Comparison of ENCODE assay signal across 27 cellular contexts in the genomic region with DNA sequence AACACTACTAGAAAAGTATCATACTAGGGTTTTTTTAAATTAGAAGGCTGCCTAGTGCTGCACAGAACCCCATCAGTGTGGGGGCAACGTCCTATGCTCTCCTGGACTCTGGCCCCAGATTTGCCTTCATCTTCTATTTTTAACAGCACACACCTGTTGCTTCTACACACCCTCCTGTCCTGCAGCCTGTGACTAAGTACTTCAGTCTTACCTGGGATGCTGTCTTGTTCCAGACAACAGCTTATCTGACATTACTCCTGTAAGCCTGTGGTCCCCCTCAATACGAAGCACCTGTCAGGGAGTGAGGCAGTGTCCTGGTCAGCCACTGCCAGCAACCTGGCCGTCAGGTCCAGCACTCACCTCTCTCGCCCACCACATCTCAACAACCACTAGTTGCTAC.
"Had no signal": no experiment of that assay in that cellular context is flagged by ENCODE, and none has a peak within 500 bp of the region (broad histone marks: within the 10 kb centered on the region; RNA-seq: fewer than 3 reads in every experiment).

No MANE protein-coding gene starts in this region.

- H3K36me3 ChIP-seq: stomach, suprapubic skin, thoracic aorta, thyroid gland, tibial artery, tibial nerve, transverse colon, upper lobe of left lung, upper lobe of right lung, uterus, vagina had no signal

- H3K27me3 ChIP-seq: suprapubic skin, testis, thyroid gland, tibial artery, tibial nerve, transverse colon, upper lobe of left lung, upper lobe of right lung, uterus, vagina had no signal

- H3K27ac ChIP-seq: stomach, suprapubic skin, testis, thoracic aorta, thyroid gland, tibial artery, tibial nerve, transverse colon, upper lobe of left lung, upper lobe of right lung, uterus, vagina had no signal

- H3K4me1 ChIP-seq: stomach, suprapubic skin, testis, thyroid gland, tibial artery, tibial nerve, transverse colon, upper lobe of left lung, upper lobe of right lung, uterus, vagina had no signal

- FAIRE-seq: urothelium cell line had no signal

- ATAC-seq: stimulated activated effector memory CD8-positive, alpha-beta T cell treated with anti-CD3 and anti-CD28 coated beads, Interleukin-12 subunit alpha, Interleukin-12 subunit beta, amount 100 ng/mL, for 72 hours; stimulated activated memory B cell treated with anti-CD40 and anti-IgM and Interleukin-4, amounts not matched to agents 10 μg/mL and 1 μg/mL and 100 μg/mL, for 72 hours; stimulated activated naive B cell treated with anti-CD40 and anti-IgM and Interleukin-4, amounts not matched to agents 10 μg/mL and 1 μg/mL and 100 μg/mL, for 72 hours; stimulated activated naive CD8-positive, alpha-beta T cell treated with anti-CD3 and anti-CD28 coated beads, Interleukin-15, amount 100 ng/mL, for 72 hours; stimulated activated naive CD8-positive, alpha-beta T cell treated with anti-CD3 and anti-CD28 coated beads, Interleukin-15, Interleukin-2, amounts not matched to agents 100 U/mL and 50 U/mL, for 24 hours; upper lobe of right lung had no signal

- H3K4me3 ChIP-seq: stomach, suprapubic skin, testis, thoracic aorta, thyroid gland, tibial artery, tibial nerve, transverse colon, upper lobe of left lung, upper lobe of right lung, uterus, vagina had no signal

- DNase-seq: stimulated activated CD4-positive, alpha-beta T cell treated with anti-CD3 and anti-CD28 coated beads, Interleukin-2, amount 100 ng/mL, for 48 hours; stimulated activated CD4-positive, alpha-beta T cell treated with anti-CD3 and anti-CD28 coated beads, Interleukin-4, amount 100 ng/mL, for 1 hour; stimulated activated CD4-positive, alpha-beta T cell treated with anti-CD3 and anti-CD28 coated beads, Interleukin-4, amount 100 ng/mL, for 24 hours; stimulated activated CD4-positive, alpha-beta T cell treated with anti-CD3 and anti-CD28 coated beads, Interleukin-4, amount 100 ng/mL, for 4 hours; stimulated activated CD8-positive, alpha-beta memory T cell treated with anti-CD3 and anti-CD28 coated beads, Interleukin-4, amount 100 ng/mL, for 48 hours; stimulated activated naive B cell treated with anti-CD40 and anti-IgM and Interleukin-4, amounts not matched to agents 10 μg/mL and 1 μg/mL and 100 μg/mL, for 72 hours; stimulated activated naive CD4-positive, alpha-beta T cell; stimulated activated naive CD4-positive, alpha-beta T cell treated with Interleukin-2 at 50 U/mL for 16 hours; stimulated activated naive CD8-positive, alpha-beta T cell treated with anti-CD3 and anti-CD28 coated beads, Interleukin-15, amount 100 ng/mL, for 72 hours; stimulated activated naive CD8-positive, alpha-beta T cell treated with anti-CD3 and anti-CD28 coated beads, Interleukin-15, Interleukin-2, amounts not matched to agents 100 U/mL and 50 U/mL, for 24 hours; stomach; substantia nigra; testis; thyroid gland; tibial artery; transverse colon; trophoblast cell; upper lobe of left lung; upper lobe of right lung; uterus had no signal

- H3K9me3 ChIP-seq: stomach, suprapubic skin, testis, thoracic aorta, thyroid gland, tibial artery, tibial nerve, transverse colon, upper lobe of left lung, upper lobe of right lung, uterus, vagina had no signal
